In the genomic region with DNA sequence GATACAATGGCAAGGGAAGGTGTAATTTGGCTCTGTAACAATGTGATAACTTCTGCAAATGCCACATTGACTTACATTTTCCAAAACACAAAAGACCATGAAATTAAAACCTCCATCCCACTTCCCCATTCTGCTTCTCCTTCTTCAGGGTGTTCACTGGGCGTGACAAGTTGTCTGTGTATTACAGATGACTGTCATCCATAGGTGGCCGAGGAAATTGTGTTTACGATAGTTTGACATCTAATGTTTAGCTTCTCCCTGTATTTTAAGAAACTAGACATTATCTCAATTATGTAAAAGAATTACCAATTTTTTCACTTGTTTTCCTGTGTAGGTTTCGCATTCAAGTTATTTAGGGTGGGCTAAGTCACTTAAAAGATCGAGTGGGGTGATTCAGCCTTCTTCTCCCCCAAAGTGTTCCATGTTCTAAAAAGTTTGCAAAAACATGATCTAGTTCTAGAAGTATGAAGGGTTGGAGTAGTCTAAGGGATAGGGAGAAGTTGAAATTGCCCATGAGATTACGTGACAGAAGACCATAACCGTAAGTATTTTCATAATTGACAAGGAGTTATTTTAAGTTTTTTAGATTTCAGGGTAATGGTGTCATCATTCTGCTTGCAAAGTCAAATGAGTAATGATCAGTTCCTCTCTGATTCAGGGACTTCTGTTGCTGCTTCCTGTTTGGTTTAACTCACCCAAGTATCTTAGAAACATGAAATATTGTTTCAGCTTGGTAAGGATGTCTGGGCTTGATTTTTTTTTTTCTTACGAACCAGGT, we compare ENCODE assay signal across 8 cellular contexts.
A peak's percentile ranks its signal among the peaks of the same experiment; 100 is the strongest.
DNase-seq lines count a peak whose midpoint lies in the region; ATAC-seq lines count a peak whose summit lies in the region.

No MANE protein-coding gene starts in this region.

- no peaks in the 10 kb centered on the region for H3K27me3 ChIP-seq in effector memory CD4-positive, alpha-beta T cell (replicated peaks; ENCODE audit: control insufficient read depth, insufficient read depth, low read length, poor library complexity, severe bottlenecking)

- peaks cover 7 to 9% of the 10 kb centered on the region in 2 donors for H3K9me3 Mint-ChIP-seq in stimulated activated naive B cell treated with anti-CD40 and anti-IgM and Interleukin-4, amounts not matched to agents 10 μg/mL and 1 μg/mL and 100 μg/mL, for 72 hours

- no peak overlapping the region for H3K4me3 ChIP-seq in effector memory CD4-positive, alpha-beta T cell (ENCODE audit: insufficient read depth, low read depth, low read length, poor library complexity, severe bottlenecking)

- peak; percentile 12 for DNase-seq in activated CD8-positive, alpha-beta memory T cell treated with anti-CD3 and anti-CD28 coated beads, Interleukin-2, amount 50 U/mL, for 1 hour (ENCODE audit: extremely low read depth)
- DNase-seq in activated CD8-positive, alpha-beta memory T cell treated with anti-CD3 and anti-CD28 coated beads, Interleukin-2, amount 50 U/mL, for 48 hours, result no peak
- DNase-seq in NOMO-1 treated with dmso at 0.1 percent for 144 hours (lab: John Stamatoyannopoulos, UW; ENCODE audit: unreplicated experiment), result peak; percentile 87
- no peak for DNase-seq in effector memory CD4-positive, alpha-beta T cell
- peak; percentile 58 for DNase-seq in stimulated activated naive B cell treated with anti-CD40 and anti-IgM and Interleukin-4, amounts not matched to agents 10 μg/mL and 1 μg/mL and 100 μg/mL, for 72 hours
- no peak for DNase-seq in COLO829 (ENCODE audit: low spot score)
- DNase-seq in cerebellar cortex (ENCODE audit: low spot score), result no peak

- H3K4me1 Mint-ChIP-seq in stimulated activated naive B cell treated with anti-CD40 and anti-IgM and Interleukin-4, amounts not matched to agents 10 μg/mL and 1 μg/mL and 100 μg/mL, for 72 hours, result peaks cover 45 to 75% of the 10 kb centered on the region in 2 donors

- H3K36me3 ChIP-seq in effector memory CD4-positive, alpha-beta T cell (ENCODE audit: control insufficient read depth, insufficient read depth, low read length), result no peaks in the 10 kb centered on the region

- no peaks in the 10 kb centered on the region for H3K9me3 ChIP-seq in effector memory CD4-positive, alpha-beta T cell (ENCODE audit: control insufficient read depth, low read length)

- peaks cover 4 to 9% of the 10 kb centered on the region in 2 donors for H3K36me3 Mint-ChIP-seq in stimulated activated naive B cell treated with anti-CD40 and anti-IgM and Interleukin-4, amounts not matched to agents 10 μg/mL and 1 μg/mL and 100 μg/mL, for 72 hours

- H3K4me3 Mint-ChIP-seq in stimulated activated naive B cell treated with anti-CD40 and anti-IgM and Interleukin-4, amounts not matched to agents 10 μg/mL and 1 μg/mL and 100 μg/mL, for 72 hours, result peak overlapping the region; percentile 81 to 83

- H3K4me1 ChIP-seq in effector memory CD4-positive, alpha-beta T cell (ENCODE audit: control insufficient read depth, insufficient read depth, low read length, poor library complexity, severe bottlenecking), result peaks cover 11% of the 10 kb centered on the region

- ATAC-seq in HG02798 (IDR thresholded peaks at IDR 0.05; ENCODE audit: poor library complexity, unreplicated experiment), result peak; percentile 80
- ATAC-seq in stimulated activated naive B cell treated with anti-CD40 and anti-IgM and Interleukin-4, amounts not matched to agents 10 μg/mL and 1 μg/mL and 100 μg/mL, for 72 hours (replicated peaks), result peak; percentile 83 to 84

- no peaks in the 10 kb centered on the region for H3K27me3 Mint-ChIP-seq in stimulated activated naive B cell treated with anti-CD40 and anti-IgM and Interleukin-4, amounts not matched to agents 10 μg/mL and 1 μg/mL and 100 μg/mL, for 72 hours

- H3K27ac Mint-ChIP-seq in stimulated activated naive B cell treated with anti-CD40 and anti-IgM and Interleukin-4, amounts not matched to agents 10 μg/mL and 1 μg/mL and 100 μg/mL, for 72 hours, result peak overlapping the region; percentile 99

- peak overlapping the region; percentile 70 for H3K27ac ChIP-seq in effector memory CD4-positive, alpha-beta T cell (ENCODE audit: insufficient read depth, low read length, poor library complexity, severe bottlenecking)

Comparison
In these comparisons a context has a peak if more than half of its experiments do, and no peak if none do; other contexts are left out.
1. DNase-seq: peak in activated CD8-positive, alpha-beta memory T cell treated with anti-CD3 and anti-CD28 coated beads, Interleukin-2, amount 50 U/mL, for 1 hour (single experiment), NOMO-1 treated with dmso at 0.1 percent for 144 hours (single experiment) and stimulated activated naive B cell treated with anti-CD40 and anti-IgM and Interleukin-4, amounts not matched to agents 10 μg/mL and 1 μg/mL and 100 μg/mL, for 72 hours (single experiment); none in activated CD8-positive, alpha-beta memory T cell treated with anti-CD3 and anti-CD28 coated beads, Interleukin-2, amount 50 U/mL, for 48 hours (single experiment), effector memory CD4-positive, alpha-beta T cell (0 of 3), COLO829 (single experiment) and cerebellar cortex (single experiment).